9 cellular contexts compared by ENCODE assay signal in the genomic region with DNA sequence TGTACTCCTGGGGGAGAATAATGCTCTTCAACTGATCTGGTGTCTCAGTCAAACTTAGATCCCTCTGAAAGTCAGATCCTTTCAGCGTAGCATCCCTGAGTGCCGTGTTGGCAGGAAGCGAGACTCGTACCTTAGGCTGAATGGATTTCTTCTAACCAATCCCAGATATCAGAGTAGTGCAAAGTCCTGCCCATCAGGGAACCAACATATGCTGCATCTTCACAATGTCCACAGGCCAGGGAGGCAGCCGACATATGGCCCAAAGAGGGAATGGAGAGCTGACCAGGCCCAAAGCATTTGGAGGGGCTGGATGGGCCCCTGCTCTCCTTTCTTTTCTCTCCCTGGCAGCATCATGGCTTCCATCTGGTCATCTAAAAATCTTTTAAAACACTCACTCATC.
"Had no signal": no experiment of that assay in that cellular context is flagged by ENCODE, and none has a peak within 500 bp of the region (broad histone marks: within the 10 kb centered on the region; RNA-seq: fewer than 3 reads in every experiment).

No MANE protein-coding gene starts in this region.

- H3K9ac ChIP-seq: GM23248 had no signal

- H3K36me3 ChIP-seq: HAP-1 had no signal

- H3K27ac ChIP-seq: GM23248 had no signal

- DNase-seq: GM23248, GOT3, H7, HFFc6, IMR-90, KG1 had no signal

- H2AFZ ChIP-seq: GM23248 had no signal

- ATAC-seq: HCT116, K562 had no signal

- H3K4me1 ChIP-seq: HAP-1 had no signal

- H3K4me3 ChIP-seq: GM23248, HAP-1, K562 had no signal
